27 cellular contexts compared by ENCODE assay signal in genomic region chr3:58559586-58559985, GRCh38. TPM values are rescaled to one million over a fixed set of nuclear protein-coding genes. Genes with fewer than 3 reads are reported as not detected.
"Had no signal": no experiment of that assay in that cellular context is flagged by ENCODE, and none has a peak within 500 bp of the region (broad histone marks: within the 10 kb centered on the region; RNA-seq: fewer than 3 reads in every experiment).

No MANE protein-coding gene starts in this region.

- H3K27me3 ChIP-seq: colonic mucosa, neural progenitor cell, testis, transverse colon, uterus had no signal

- H3K36me3 Mint-ChIP-seq: activated naive CD8-positive, alpha-beta T cell; natural killer cell; neural progenitor cell; T-cell had no signal

- H3K27ac Mint-ChIP-seq: activated naive CD8-positive, alpha-beta T cell; activated T-cell treated with anti-CD3 and anti-CD28 coated beads, Interleukin-2, amount 50 U/mL, for 24 hours; activated T-helper 2 cell treated with anti-CD3 and anti-CD28 coated beads, Interferon-gamma antibody, Interleukin-2, Interleukin-4, amounts not matched to agents 10 μg/mL and 5 μg/mL and 100 μg/mL, durations not matched to agents 14 hours and 24 hours and 36 hours; natural killer cell; neural progenitor cell; T-cell had no signal

- H3K4me3 ChIP-seq: colonic mucosa, neural progenitor cell, testis, transverse colon, uterus had no signal

- H3K4me1 Mint-ChIP-seq: natural killer cell, T-cell had no signal

- FAIRE-seq: bronchial epithelial cell, frontal cortex, islet of Langerhans, TTC549 had no signal

- H3K4me1 ChIP-seq: colonic mucosa, testis, uterus had no signal

- H3K9me3 Mint-ChIP-seq: activated T-cell treated with anti-CD3 and anti-CD28 coated beads, Interleukin-2, amount 50 U/mL, for 24 hours; activated T-helper 2 cell treated with anti-CD3 and anti-CD28 coated beads, Interferon-gamma antibody, Interleukin-2, Interleukin-4, amounts not matched to agents 10 μg/mL and 5 μg/mL and 100 μg/mL, durations not matched to agents 14 hours and 24 hours and 36 hours; natural killer cell; T-cell had no signal

- DNase-seq: activated CD4-positive, alpha-beta T cell treated with anti-CD3 and anti-CD28 coated beads for 48 hours; activated CD4-positive, alpha-beta T cell treated with anti-CD3 and anti-CD28 coated beads, Interleukin-2, amount 50 U/mL, for 48 hours; activated CD8-positive, alpha-beta memory T cell treated with anti-CD3 and anti-CD28 coated beads, Interleukin-2, amount 50 U/mL, for 48 hours; activated naive CD4-positive, alpha-beta T cell treated with Interleukin-2 at 50 U/mL for 16 hours; activated T-cell treated with anti-CD3 and anti-CD28 coated beads, Interleukin-2, amount 50 U/mL, for 24 hours; anterior cingulate cortex; colonic mucosa; effector memory CD4-positive, alpha-beta T cell; natural killer cell; stimulated activated CD4-positive, alpha-beta T cell treated with anti-CD3 and anti-CD28 coated beads, Interleukin-2, amount 100 ng/mL, for 48 hours; stimulated activated naive CD8-positive, alpha-beta T cell treated with anti-CD3 and anti-CD28 coated beads, Interleukin-15, Interleukin-2, amounts not matched to agents 100 U/mL and 50 U/mL, for 24 hours; T-cell; testis; transverse colon; uterus had no signal

- H3K27ac ChIP-seq: colonic mucosa, neural progenitor cell, testis, transverse colon, uterus, VCaP had no signal

- ATAC-seq: activated CD4-positive, CD25-positive, alpha-beta regulatory T cell treated with anti-CD3 and anti-CD28 coated beads, Interleukin-2, amount 50 U/mL, for 24 hours; natural killer cell; stimulated activated naive CD8-positive, alpha-beta T cell treated with anti-CD3 and anti-CD28 coated beads, Interleukin-15, Interleukin-2, amounts not matched to agents 100 U/mL and 50 U/mL, for 24 hours; T-cell had no signal

- H3K9ac ChIP-seq: neural progenitor cell had no signal

- H2AFZ ChIP-seq: neural progenitor cell had no signal

- H3K4me2 ChIP-seq: neural progenitor cell had no signal

- H3K4me3 Mint-ChIP-seq: activated naive CD8-positive, alpha-beta T cell; activated T-cell treated with anti-CD3 and anti-CD28 coated beads, Interleukin-2, amount 50 U/mL, for 24 hours; natural killer cell; neural progenitor cell; T-cell had no signal

- H3K36me3 ChIP-seq: colonic mucosa, neural progenitor cell, transverse colon, uterus had no signal

- H3K9me3 ChIP-seq: colonic mucosa, testis, transverse colon, uterus had no signal

RNA-seq across cellular contexts. Expression of gene FAM107A, which starts 17.6 kb away (rescaled TPM):
- total RNA-seq: activated CD8-positive, alpha-beta memory T cell treated with anti-CD3 and anti-CD28 coated beads for 36 hours; activated T-helper 2 cell treated with anti-CD3 and anti-CD28 coated beads, Interferon-gamma antibody, Interleukin-2, Interleukin-4, amounts not matched to agents 10 μg/mL and 5 μg/mL and 100 μg/mL, durations not matched to agents 14 hours and 24 hours and 36 hours; bronchial epithelial cell; mononuclear cell; natural killer cell; T-helper 2 cell treated with Interferon-gamma antibody and Interleukin-4, amounts not matched to agents 100 ng/mL and 5 ng/mL, for 36 hours had no signal

RNA-seq across cellular contexts. Expression of gene ACOX2, which starts 22.6 kb away (rescaled TPM):
- total RNA-seq: activated CD8-positive, alpha-beta memory T cell treated with anti-CD3 and anti-CD28 coated beads for 36 hours; activated T-helper 2 cell treated with anti-CD3 and anti-CD28 coated beads, Interferon-gamma antibody, Interleukin-2, Interleukin-4, amounts not matched to agents 10 μg/mL and 5 μg/mL and 100 μg/mL, durations not matched to agents 14 hours and 24 hours and 36 hours; natural killer cell; T-helper 2 cell treated with Interferon-gamma antibody and Interleukin-4, amounts not matched to agents 100 ng/mL and 5 ng/mL, for 36 hours had no signal
